In the genomic region with DNA sequence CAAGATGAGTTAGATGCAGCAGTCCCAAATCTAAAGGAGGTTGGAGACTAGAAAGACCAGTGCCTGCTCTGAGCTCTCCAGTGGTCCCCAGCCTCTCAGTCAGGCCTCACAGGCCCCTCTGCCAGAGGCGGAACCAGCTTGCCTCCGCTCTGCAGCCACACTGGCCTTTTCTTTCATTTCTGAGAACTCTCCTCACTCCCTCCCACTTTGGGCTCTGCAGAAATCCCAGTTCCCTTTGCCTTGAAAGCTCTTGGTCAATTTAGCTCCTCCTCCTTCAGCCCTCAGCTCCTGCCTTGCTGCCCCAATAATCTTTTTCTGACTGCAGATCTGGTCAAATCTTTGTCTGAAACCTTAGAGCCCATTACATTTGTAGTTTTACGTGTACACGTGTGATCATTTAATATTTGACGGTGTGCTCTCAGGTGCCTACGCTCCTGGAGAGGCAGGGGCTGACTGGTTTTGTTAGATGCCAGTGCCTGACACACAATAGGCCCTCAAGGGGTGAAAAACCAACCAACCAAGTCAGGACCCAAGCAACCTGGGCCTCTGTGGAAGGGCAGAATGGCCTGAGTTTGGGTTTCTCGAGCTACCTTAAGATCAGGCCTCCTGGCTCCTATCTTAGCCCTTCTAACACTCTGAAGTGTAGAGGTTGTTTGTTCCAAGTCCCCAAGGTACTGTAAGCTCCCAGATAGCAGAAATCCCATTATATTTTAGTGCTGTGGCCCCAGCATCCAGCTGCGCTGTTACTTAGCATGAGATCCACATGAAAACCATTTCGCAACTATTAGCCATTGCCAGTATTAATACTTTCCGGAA, we compare ENCODE assay signal across 8 cellular contexts. TPM values are rescaled to one million over a fixed set of nuclear protein-coding genes. Genes with fewer than 3 reads are reported as not detected.
DNase-seq lines count a peak whose midpoint lies in the region; ATAC-seq and TF ChIP-seq lines count a peak whose summit lies in the region.

No MANE protein-coding gene starts in this region.

- H3K4me3 ChIP-seq in coronary artery (peak overlapping the region; percentile 79), right lobe of liver (peak overlapping the region; percentile 75 to 80 (median 79)), tibial artery (peak overlapping the region; percentile 84 to 87)

- H3K27ac ChIP-seq in coronary artery (peak overlapping the region; percentile 86 to 97), right lobe of liver (peak overlapping the region; percentile 75 to 99 (median 95)), tibial artery (peak overlapping the region; percentile 93 to 96)

- H3K4me1 ChIP-seq in right lobe of liver (peaks cover 4 to 49% (median 17%) of the 10 kb centered on the region in 4 donors), tibial artery (peaks cover 0 to 34% (median 18%) of the 10 kb centered on the region in 4 donors)

- DNase-seq in EL (peak; percentile 30), NCI-H69 (lab: John Stamatoyannopoulos, UW) (peak; percentile 9), coronary artery (ENCODE audit: low spot score) (peak; percentile 80), right lobe of liver (peak in 2 of 3 donors; percentile 31 to 54), tibial artery (no peak)

- H3K27me3 ChIP-seq in right lobe of liver, result no peaks in the 10 kb centered on the region
- H3K27me3 ChIP-seq in tibial artery, result no peaks in the 10 kb centered on the region

- 38% methylated on average over 8 of the region's 10 CpGs for WGBS in right lobe of liver (ENCODE audit: insufficient coverage, low coverage, low lambda C conversion rate, missing lambda C conversion rate)

- no peak for TF ChIP-seq POLR2A in right lobe of liver (IDR thresholded peaks at IDR 0.05)

- intact Hi-C loops in right lobe of liver (cut with DNase I) (no loop called here), tibial artery (cut with DNase I; ENCODE audit: low total_unique reads) (loop anchor here (2.0 to 5.0 kb wide), 2 partner anchors 74 to 134 kb away; no protein-coding TSS in a partner anchor)

- H3K36me3 ChIP-seq in right lobe of liver (no peaks in the 10 kb centered on the region), tibial artery (no peaks in the 10 kb centered on the region)

- TF ChIP-seq CTCF in coronary artery (IDR thresholded peaks at IDR 0.05) (no peak), right lobe of liver (IDR thresholded peaks at IDR 0.05) (no peak), tibial artery (IDR thresholded peaks at IDR 0.05) (no peak)

- H3K9me3 ChIP-seq in right lobe of liver (no peaks in the 10 kb centered on the region), tibial artery (no peaks in the 10 kb centered on the region)

- ATAC-seq in right lobe of liver (peak; percentile 15 to 23 (median 19)), GM21737 (IDR thresholded peaks at IDR 0.05; ENCODE audit: unreplicated experiment) (no peak), HG03432 (IDR thresholded peaks at IDR 0.05; ENCODE audit: unreplicated experiment) (no peak), HG03175 (IDR thresholded peaks at IDR 0.05; ENCODE audit: unreplicated experiment) (no peak)

RNA-seq across cellular contexts. Expression of gene NUDT4, which starts 1.1 kb away (rescaled TPM):
- 10 to 100 TPM; 13.1 to 23.1 (median 20.3) TPM for total RNA-seq in right lobe of liver

Comparison
In these comparisons a context has a peak if more than half of its experiments do, and no peak if none do; other contexts are left out.
1. DNase-seq: peak in EL (single experiment), NCI-H69 (single experiment), coronary artery (single experiment) and right lobe of liver (2 of 3); none in tibial artery (0 of 2).
2. ATAC-seq: peak in right lobe of liver (4 of 4); none in GM21737 (single experiment), HG03432 (single experiment) and HG03175 (single experiment).
3. Peak in every context shown above with its lines, with median percentiles within 50 percentile points of each other: H3K27ac ChIP-seq and H3K4me3 ChIP-seq.